Comparison of ENCODE assay signal across 10 cellular contexts in genomic region chr20:57707320-57707719, GRCh38. TPM values are rescaled to one million over a fixed set of nuclear protein-coding genes. Genes with fewer than 3 reads are reported as not detected.
A peak's percentile ranks its signal among the peaks of the same experiment; 100 is the strongest.
DNase-seq lines count a peak whose midpoint lies in the region; ATAC-seq and TF ChIP-seq lines count a peak whose summit lies in the region.
"Had no signal": no experiment of that assay in that cellular context is flagged by ENCODE, and none has a peak within 500 bp of the region (broad histone marks: within the 10 kb centered on the region; RNA-seq: fewer than 3 reads in every experiment).

No MANE protein-coding gene starts in this region.

- no peak for ATAC-seq in CD4-positive, alpha-beta T cell (ENCODE audit: poor library complexity)
- ATAC-seq in HG02610 (IDR thresholded peaks at IDR 0.05; ENCODE audit: unreplicated experiment), result no peak
- ATAC-seq in GM19452 (IDR thresholded peaks at IDR 0.05; ENCODE audit: unreplicated experiment), result no peak

- peaks cover 45% of the 10 kb centered on the region for H3K4me1 Mint-ChIP-seq in CD4-positive, alpha-beta T cell (ENCODE audit: low read depth)
- H3K4me1 Mint-ChIP-seq in progenitor cell of endocrine pancreas (ENCODE audit: low read depth), result peaks cover 45% of the 10 kb centered on the region

- no peak overlapping the region for H2AFZ ChIP-seq in Karpas-422 (ENCODE audit: low read length)

- H3K27ac Mint-ChIP-seq in CD4-positive, alpha-beta T cell, result peak overlapping the region; percentile 88
- H3K27ac Mint-ChIP-seq in progenitor cell of endocrine pancreas, result peak overlapping the region; percentile 39
- H3K27ac Mint-ChIP-seq: HFFc6 had no signal

- intact Hi-C loops in CD4-positive, alpha-beta T cell (cut with DNase I, micrococcal nuclease), result loop anchor here (2.0 to 5.0 kb wide), 6 partner anchors 13 to 950 kb away; partner anchors contain the start of genes RAE1 (in 1 of the 2) and ZBP1 (in 1 of the 2)
- intact Hi-C loops in dorsolateral prefrontal cortex (cut with DNase I), result no loop called here

- H3K36me3 ChIP-seq in Karpas-422 (ENCODE audit: insufficient read depth, low read length), result no peaks in the 10 kb centered on the region

- no peaks in the 10 kb centered on the region for H3K9me3 Mint-ChIP-seq in CD4-positive, alpha-beta T cell
- no peaks in the 10 kb centered on the region for H3K9me3 Mint-ChIP-seq in progenitor cell of endocrine pancreas (ENCODE audit: low read depth)
- H3K9me3 Mint-ChIP-seq: HFFc6 had no signal

- TF ChIP-seq CTCF in CD4-positive, alpha-beta T cell (IDR thresholded peaks at IDR 0.05), result no peak
- TF ChIP-seq CTCF in dorsolateral prefrontal cortex (IDR thresholded peaks at IDR 0.05 in 54 of 56, conservative IDR thresholded peaks at IDR 0.05 in 2 of 56; ENCODE audit: low read depth in 1 of 56, partially characterized antibody in 56 of 56) (no peak), progenitor cell of endocrine pancreas (IDR thresholded peaks at IDR 0.05; ENCODE audit: unreplicated experiment) (no peak)

- no peak overlapping the region for H3K4me2 ChIP-seq in Karpas-422 (ENCODE audit: low read depth, low read length, poor library complexity, severe bottlenecking)

- H3K27me3 ChIP-seq in CD4-positive, alpha-beta T cell (ENCODE audit: control insufficient read depth, insufficient read depth, low read length), result no peaks in the 10 kb centered on the region
- H3K27me3 ChIP-seq in Karpas-422 (ENCODE audit: low read length), result no peaks in the 10 kb centered on the region
- no peaks in the 10 kb centered on the region for H3K27me3 ChIP-seq in dorsolateral prefrontal cortex

- peak overlapping the region; percentile 14; the same call in 1 of the 2 replicates for H3K9ac ChIP-seq in Karpas-422 (ENCODE audit: low read length)

- H4K20me1 ChIP-seq in Karpas-422 (ENCODE audit: insufficient read depth, low read depth, low read length), result peaks cover 37% of the 10 kb centered on the region

- H3K4me1 ChIP-seq in Karpas-422 (ENCODE audit: low read length), result peaks cover 67% of the 10 kb centered on the region

- H3K79me2 ChIP-seq in Karpas-422 (ENCODE audit: low read length), result no peaks in the 10 kb centered on the region

- H3K27ac ChIP-seq in CD4-positive, alpha-beta T cell (ENCODE audit: low read depth, low read length), result no peak overlapping the region
- H3K27ac ChIP-seq in Karpas-422 (ENCODE audit: low read length) (no peak overlapping the region), dorsolateral prefrontal cortex (peak overlapping the region in 24 of 59 donors; percentile 2 to 74 (median 58))

- no peaks in the 10 kb centered on the region for H3K27me3 Mint-ChIP-seq in CD4-positive, alpha-beta T cell
- H3K27me3 Mint-ChIP-seq in progenitor cell of endocrine pancreas, result peaks cover 18% of the 10 kb centered on the region

- DNase-seq in CD4-positive, alpha-beta T cell, result no peak
- DNase-seq in Karpas-422 (no peak), dorsolateral prefrontal cortex (no peak), progenitor cell of endocrine pancreas (ENCODE audit: low spot score, unreplicated experiment) (no peak)
- no peak for DNase-seq in stimulated activated naive CD4-positive, alpha-beta T cell (lab: John Stamatoyannopoulos, UW)
- no peak for DNase-seq in stimulated activated naive CD4-positive, alpha-beta T cell treated with Interleukin-2 at 50 U/mL for 16 hours (lab: John Stamatoyannopoulos, UW)
- DNase-seq: HFFc6, SHP77 had no signal

- H3K4me3 ChIP-seq in Karpas-422 (ENCODE audit: low read length) (no peak overlapping the region), dorsolateral prefrontal cortex (peak overlapping the region in 41 of 59 donors; percentile 15 to 85 (median 73))

- CTCF ChIA-PET in CD4-positive, alpha-beta T cell (lab: Charles Lee), result interaction anchor here (1.6 kb wide), 1 partner anchor 472 kb away, joined by 3 read pairs; no protein-coding TSS in a partner anchor

- H3K36me3 Mint-ChIP-seq in CD4-positive, alpha-beta T cell (ENCODE audit: low read depth), result peaks cover 9% of the 10 kb centered on the region
- peaks cover 1% of the 10 kb centered on the region for H3K36me3 Mint-ChIP-seq in progenitor cell of endocrine pancreas (ENCODE audit: insufficient read depth)

- no peaks in the 10 kb centered on the region for H3K9me2 ChIP-seq in Karpas-422 (replicated peaks; ENCODE audit: insufficient read depth, low read length)

- peak overlapping the region; percentile 95 for H3K4me3 Mint-ChIP-seq in CD4-positive, alpha-beta T cell
- peak overlapping the region; percentile 97 for H3K4me3 Mint-ChIP-seq in progenitor cell of endocrine pancreas (ENCODE audit: low read depth)
- H3K4me3 Mint-ChIP-seq: HFFc6 had no signal

- POLR2A ChIA-PET in CD4-positive, alpha-beta T cell (lab: Charles Lee), result no interaction called here

- H3K9me3 ChIP-seq in CD4-positive, alpha-beta T cell (ENCODE audit: control insufficient read depth, low read length), result no peaks in the 10 kb centered on the region
- no peaks in the 10 kb centered on the region for H3K9me3 ChIP-seq in Karpas-422 (ENCODE audit: low read length)

RNA-seq across cellular contexts. Expression of gene PMEPA1, which starts 2.5 kb away (rescaled TPM):
- 10 to 100 TPM; 15.7 to 18.0 TPM for total RNA-seq in CD4-positive, alpha-beta T cell
- 1.6 and 1.9 TPM in 2 replicates for total RNA-seq in Karpas-422 (2014; rRNA removed; shearing (Covaris generic); ENCODE audit: low replicate concordance)
- total RNA-seq in dorsolateral prefrontal cortex, result 10 to 100 TPM; 22.0 to 55.2 (median 36.7) TPM
- 9.1 and 9.2 TPM in 2 replicates for total RNA-seq in progenitor cell of endocrine pancreas

Comparison
In these comparisons a context has a peak if more than half of its experiments do, and no peak if none do; other contexts are left out.
1. intact Hi-C loops: an anchor here in CD4-positive, alpha-beta T cell (2.0 to 5.0 kb wide); none called in dorsolateral prefrontal cortex.